11 cellular contexts compared by ENCODE assay signal in genomic region chr14:59427653-59428578, GRCh38. TPM values are rescaled to one million over a fixed set of nuclear protein-coding genes. Genes with fewer than 3 reads are reported as not detected.
DNase-seq lines count a peak whose midpoint lies in the region; ATAC-seq and TF ChIP-seq lines count a peak whose summit lies in the region.
"Had no signal": no experiment of that assay in that cellular context is flagged by ENCODE, and none has a peak within 500 bp of the region (broad histone marks: within the 10 kb centered on the region; RNA-seq: fewer than 3 reads in every experiment).

No MANE protein-coding gene starts in this region.

- no peaks in the 10 kb centered on the region for H3K9me3 Mint-ChIP-seq in activated naive CD4-positive, alpha-beta T cell treated with anti-CD3 and anti-CD28 coated beads for 36 hours

- H3K4me3 ChIP-seq in HEK293 (ENCODE audit: low read depth, low read length) (no peak overlapping the region), adipocyte (ENCODE audit: low read length) (peak overlapping the region; percentile 31), heart left ventricle (no peak overlapping the region), gastrocnemius medialis (no peak overlapping the region)
- H3K4me3 ChIP-seq: SK-N-MC had no signal

- POLR2A ChIA-PET in HEK293 (lab: Yijun Ruan, JAX), result interaction anchor here (1.3 kb wide), 1 partner anchor 240 kb away, joined by 6 read pairs; the partner anchor contains the start of gene DAAM1

- H3K4me3 Mint-ChIP-seq in activated naive CD4-positive, alpha-beta T cell treated with anti-CD3 and anti-CD28 coated beads for 36 hours, result no peak overlapping the region

- DNase-seq in adipocyte (ENCODE audit: low read depth), result peak; percentile 28
- DNase-seq in heart left ventricle, result peak; percentile 77 to 87 (median 81)
- peak; percentile 12 to 44 for DNase-seq in gastrocnemius medialis
- DNase-seq in stimulated activated CD8-positive, alpha-beta memory T cell treated with anti-CD3 and anti-CD28 coated beads, Interleukin-4, amount 100 ng/mL, for 48 hours, result no peak
- DNase-seq in cerebellar nuclear complex (lab: John Stamatoyannopoulos, UW), result no peak
- no peak for DNase-seq in NCI-H1105 treated with DMSO at 0.1 percent for 48 hours (lab: John Stamatoyannopoulos, UW)
- no peak for DNase-seq in activated naive CD4-positive, alpha-beta T cell treated with anti-CD3 and anti-CD28 coated beads for 36 hours
- DNase-seq: activated CD4-positive, alpha-beta T cell treated with anti-CD3 and anti-CD28 coated beads, Interleukin-2, amount 50 U/mL, for 4 hours; amniotic stem cell had no signal

- CTCF ChIA-PET in HEK293 (lab: Yijun Ruan, JAX), result interaction anchor here (0.7 to 1.1 kb wide), 2 partner anchors 16 to 285 kb away, joined by 3 read pairs; no protein-coding TSS in a partner anchor
- CTCF ChIA-PET in activated naive CD4-positive, alpha-beta T cell treated with anti-CD3 and anti-CD28 coated beads for 36 hours (lab: Charles Lee), result no interaction called here

- no peak for TF ChIP-seq POLR2A in heart left ventricle (IDR thresholded peaks at IDR 0.05)
- TF ChIP-seq POLR2A in gastrocnemius medialis (IDR thresholded peaks at IDR 0.05), result no peak

- peak overlapping the region; percentile 57 for H3K9ac ChIP-seq in adipocyte (ENCODE audit: low read length)

- H3K9me3 ChIP-seq in HEK293 (ENCODE audit: control insufficient read depth, insufficient read depth, low read depth, low read length) (no peaks in the 10 kb centered on the region), adipocyte (ENCODE audit: control insufficient read depth, low read length) (no peaks in the 10 kb centered on the region), heart left ventricle (no peaks in the 10 kb centered on the region), gastrocnemius medialis (no peaks in the 10 kb centered on the region)

- H3K4me1 ChIP-seq in HEK293 (ENCODE audit: control insufficient read depth, insufficient read depth, low read length), result no peaks in the 10 kb centered on the region
- H3K4me1 ChIP-seq in adipocyte (ENCODE audit: control insufficient read depth, insufficient read depth, low read length), result peaks cover 43% of the 10 kb centered on the region
- peaks cover 0 to 66% (median 36%) of the 10 kb centered on the region in 12 donors for H3K4me1 ChIP-seq in heart left ventricle
- peaks cover 0 to 9% of the 10 kb centered on the region in 2 donors for H3K4me1 ChIP-seq in gastrocnemius medialis

- peak; percentile 53 to 80 (median 80) for ATAC-seq in heart left ventricle
- ATAC-seq in gastrocnemius medialis, result peak; percentile 59 to 74

- 57 to 65% (median 62%) methylated on average over 13 of the region's 13 CpGs for WGBS in heart left ventricle, 4 donors

- H3K27ac Mint-ChIP-seq in activated naive CD4-positive, alpha-beta T cell treated with anti-CD3 and anti-CD28 coated beads for 36 hours, result no peak overlapping the region

- H3K27ac ChIP-seq in HEK293 (ENCODE audit: extremely low read depth, low read depth, low read length) (no peak overlapping the region), heart left ventricle (peak overlapping the region; percentile 13 to 79 (median 63)), gastrocnemius medialis (peak overlapping the region; percentile 12 to 71 (median 41))
- H3K27ac ChIP-seq: SK-N-MC had no signal

- H3K4me1 Mint-ChIP-seq in activated naive CD4-positive, alpha-beta T cell treated with anti-CD3 and anti-CD28 coated beads for 36 hours (ENCODE audit: low read depth), result no peaks in the 10 kb centered on the region

- TF ChIP-seq CTCF in HEK293 (tag by site-specific recombination; IDR thresholded peaks at IDR 0.05), result no peak
- no peak for TF ChIP-seq CTCF in heart left ventricle (IDR thresholded peaks at IDR 0.05)
- TF ChIP-seq CTCF in gastrocnemius medialis (IDR thresholded peaks at IDR 0.05 in 4 of 5, conservative IDR thresholded peaks at IDR 0.05 in 1 of 5), result no peak

- H3K36me3 ChIP-seq in HEK293 (ENCODE audit: control insufficient read depth in 2 of 2, insufficient read depth in 1 of 2, low read length in 2 of 2), result no peaks in the 10 kb centered on the region
- no peaks in the 10 kb centered on the region for H3K36me3 ChIP-seq in adipocyte (ENCODE audit: control insufficient read depth, insufficient read depth, low read length, severe bottlenecking)
- H3K36me3 ChIP-seq in heart left ventricle, result no peaks in the 10 kb centered on the region
- no peaks in the 10 kb centered on the region for H3K36me3 ChIP-seq in gastrocnemius medialis

- no peaks in the 10 kb centered on the region for H3K36me3 Mint-ChIP-seq in activated naive CD4-positive, alpha-beta T cell treated with anti-CD3 and anti-CD28 coated beads for 36 hours (ENCODE audit: low read depth)

- peaks cover 5% of the 10 kb centered on the region for H3K27me3 Mint-ChIP-seq in activated naive CD4-positive, alpha-beta T cell treated with anti-CD3 and anti-CD28 coated beads for 36 hours (ENCODE audit: low read depth)

- in situ Hi-C loops in gastrocnemius medialis (cut with MboI; ENCODE audit: low sequenced_read_pairs in 4 of 4), result no loop called here

- intact Hi-C loops in heart left ventricle (cut with DNase I) (loop anchor here (1.0 to 10.0 kb wide), 12 partner anchors 53 to 301 kb away; partner anchors contain the start of gene DAAM1 (in 6 of the 10)), gastrocnemius medialis (cut with DNase I; ENCODE audit: low total_unique reads) (loop anchor here (5.0 kb wide), 1 partner anchor 241 kb away; the partner anchor contains the start of gene DAAM1)
- intact Hi-C loops in activated naive CD4-positive, alpha-beta T cell treated with anti-CD3 and anti-CD28 coated beads for 36 hours (cut with micrococcal nuclease), result no loop called here

- no peaks in the 10 kb centered on the region for H3K27me3 ChIP-seq in adipocyte (replicated peaks; ENCODE audit: control insufficient read depth, insufficient read depth, low read length)
- H3K27me3 ChIP-seq in heart left ventricle, result no peaks in the 10 kb centered on the region
- no peaks in the 10 kb centered on the region for H3K27me3 ChIP-seq in gastrocnemius medialis

TF ChIP-seq in HEK293, 187 proteins besides CTCF, POLR2A, EP300 and RAD21:
- TF ChIP-seq ZIC2 (tag by site-specific recombination; IDR thresholded peaks at IDR 0.05), result peak; percentile 40
- peak; percentile 50 for TF ChIP-seq GLIS1 (tag by site-specific recombination; IDR thresholded peaks at IDR 0.05)
- no peak for TF ChIP-seq ZNF292 (tag by site-specific recombination; IDR thresholded peaks at IDR 0.05; ENCODE audit: borderline replicate concordance, low read depth)

RNA-seq across cellular contexts. Expression of gene GPR135, which starts 37.3 kb away (rescaled TPM):
- total RNA-seq in heart left ventricle (1 to 10 TPM; 1.3 to 2.7 (median 2.3) TPM), gastrocnemius medialis (1 to 10 TPM; 1.6 to 3.8 (median 1.6) TPM)
- under 1 TPM; 0.84 to 0.98 TPM for polyA plus RNA-seq in heart left ventricle
- total RNA-seq in activated naive CD4-positive, alpha-beta T cell treated with anti-CD3 and anti-CD28 coated beads for 36 hours, result under 1 TPM; 0.64 to 0.67 TPM

RNA-seq across cellular contexts. Expression of gene L3HYPDH, which starts 56.3 kb away (rescaled TPM):
- total RNA-seq in heart left ventricle (10 to 100 TPM in 7 of 9 donors, 1 to 10 TPM in 2; 8.7 to 17.9 (median 14.1) TPM), gastrocnemius medialis (10 to 100 TPM; 13.0 to 34.6 (median 22.5) TPM)
- 10 to 100 TPM in 1 of 2 donors, 1 to 10 TPM in 1; 7.4 to 18.9 TPM for polyA plus RNA-seq in heart left ventricle
- total RNA-seq in activated naive CD4-positive, alpha-beta T cell treated with anti-CD3 and anti-CD28 coated beads for 36 hours, result 1 to 10 TPM; 7.0 to 7.6 TPM

RNA-seq across cellular contexts. Expression of gene JKAMP, which starts 56.4 kb away (rescaled TPM):
- total RNA-seq in heart left ventricle (10 to 100 TPM; 24.2 to 38.6 (median 31.2) TPM), gastrocnemius medialis (10 to 100 TPM; 30.1 to 43.9 (median 34.0) TPM)
- 10 to 100 TPM; 11.4 to 52.9 TPM for polyA plus RNA-seq in heart left ventricle
- total RNA-seq in activated naive CD4-positive, alpha-beta T cell treated with anti-CD3 and anti-CD28 coated beads for 36 hours, result 10 to 100 TPM; 15.2 to 15.6 TPM

Comparison
In these comparisons a context has a peak if more than half of its experiments do, and no peak if none do; other contexts are left out.
1. DNase-seq: peak in adipocyte (single experiment), heart left ventricle (5 of 5) and gastrocnemius medialis (2 of 2); none in stimulated activated CD8-positive, alpha-beta memory T cell treated with anti-CD3 and anti-CD28 coated beads, Interleukin-4, amount 100 ng/mL, for 48 hours (single experiment), cerebellar nuclear complex (0 of 2), NCI-H1105 treated with DMSO at 0.1 percent for 48 hours (single experiment) and activated naive CD4-positive, alpha-beta T cell treated with anti-CD3 and anti-CD28 coated beads for 36 hours (single experiment).